ENCODE assay signal across 8 cellular contexts in the genomic region with DNA sequence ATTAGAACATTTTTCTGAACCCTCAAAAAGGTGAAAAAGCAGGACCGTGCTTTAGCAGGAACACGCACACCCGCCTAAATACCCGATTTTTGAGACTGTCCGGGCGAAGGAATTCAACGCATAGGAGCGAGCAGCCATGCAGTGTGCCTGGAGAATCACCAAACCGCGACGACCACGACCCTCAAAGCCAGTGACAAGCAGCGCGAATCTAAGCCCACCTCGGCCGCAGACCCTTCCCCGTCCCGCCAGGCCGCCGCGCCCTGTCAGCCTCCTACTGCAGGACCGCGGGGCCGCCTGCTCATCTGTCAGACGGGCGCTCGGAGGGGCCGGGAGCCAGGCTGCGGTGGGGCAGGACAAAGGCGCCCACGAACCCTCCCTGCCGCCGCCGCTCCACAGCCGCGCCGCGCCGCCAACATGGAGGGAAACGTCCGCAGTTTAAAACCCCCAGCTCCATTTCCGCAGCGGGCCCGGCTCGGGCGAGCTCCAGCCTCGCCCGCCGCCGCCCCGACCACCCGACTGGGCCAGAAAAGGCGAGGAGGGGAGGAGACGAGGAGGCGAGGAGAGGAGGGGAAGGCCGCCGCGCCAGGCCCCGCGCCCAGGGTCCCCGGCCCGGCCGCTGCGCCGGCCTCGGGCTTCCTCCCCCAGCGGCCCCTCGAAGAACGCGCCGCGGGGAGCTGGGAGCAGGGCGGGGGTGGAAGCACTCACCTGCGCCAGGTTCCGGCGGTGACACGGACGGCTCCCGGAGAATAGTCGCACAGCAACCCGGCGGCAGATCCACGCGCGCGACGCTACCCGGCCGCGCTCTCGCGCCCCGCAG. TPM values are rescaled to one million over a fixed set of nuclear protein-coding genes. Genes with fewer than 3 reads are reported as not detected.
DNase-seq lines count a peak whose midpoint lies in the region; ATAC-seq and TF ChIP-seq lines count a peak whose summit lies in the region.

Gene LBR (minus strand): TSS at position 790 of the 817 bp plus-strand sequence. CDS start 3,963 bp downstream, outside the sequence.

- H3K4me1 ChIP-seq in ovary (ENCODE audit: insufficient read depth): peaks cover 10% of the 10 kb centered on the region

- H3K4me3 Mint-ChIP-seq in IgD-negative memory B cell: peak within 1 kb of the TSS; percentile 94 to 98 (median 95)

- no peak for TF ChIP-seq POLR2A in ovary (IDR thresholded peaks at IDR 0.05)

- H3K36me3 ChIP-seq in GM06990 (ENCODE audit: control insufficient read depth, insufficient read depth, low read length) (peaks cover 2% of the 10 kb centered on the region), ovary (no peaks in the 10 kb centered on the region)

- intact Hi-C loops in Right ventricle myocardium inferior (cut with DNase I): no loop called here
- intact Hi-C loops in ovary (cut with DNase I): no loop called here

- no peaks in the 10 kb centered on the region for H3K27me3 Mint-ChIP-seq in IgD-negative memory B cell

- H3K27me3 ChIP-seq in GM06990 (replicated peaks; ENCODE audit: control insufficient read depth, insufficient read depth, low read length): no peaks in the 10 kb centered on the region
- H3K27me3 ChIP-seq in ovary: no peaks in the 10 kb centered on the region

- peaks cover 32 to 48% (median 48%) of the 10 kb centered on the region in 3 donors for H3K4me1 Mint-ChIP-seq in IgD-negative memory B cell

- no peaks in the 10 kb centered on the region for H3K36me3 Mint-ChIP-seq in IgD-negative memory B cell

- peak within 1 kb of the TSS; percentile 91 to 94 for H3K27ac ChIP-seq in ovary

- H3K4me3 ChIP-seq in GM06990 (replicated peaks; ENCODE audit: low read depth, low read length) (peak within 1 kb of the TSS; percentile 83), ovary (peak within 1 kb of the TSS; percentile 90)

- in situ Hi-C loops in GM13976 (cut with MboI; ENCODE audit: low sequenced_read_pairs, unreplicated experiment): no loop called here

- WGBS in ovary, 3 donors: 0 to 1% (median 0%) methylated on average over 79 to 93 of the region's 93 CpGs

- DNase-seq in GM06990 (ENCODE audit: extremely low read depth, insufficient read length) (no peak), activated gamma-delta T cell (lab: John Stamatoyannopoulos, UW) (peak; percentile 61), Right ventricle myocardium inferior (ENCODE audit: missing footprints) (peak; percentile 84), ovary (peak in 2 of 5 donors; percentile 60 to 70), GM13976 (ENCODE audit: low spot score) (no peak)
- no peak for DNase-seq in activated CD4-positive, CD25-positive, alpha-beta regulatory T cell treated with anti-CD3 and anti-CD28 coated beads, Interleukin-2, amount 50 U/mL, for 72 hours

- H3K9me3 Mint-ChIP-seq in IgD-negative memory B cell: no peaks in the 10 kb centered on the region

- H3K9me3 ChIP-seq in ovary: no peaks in the 10 kb centered on the region

- TF ChIP-seq CTCF in GM06990 (IDR thresholded peaks at IDR 0.05; ENCODE audit: insufficient read depth, low read length, poor library complexity, severe bottlenecking): no peak
- TF ChIP-seq CTCF in ovary (IDR thresholded peaks at IDR 0.05): peak in 1 of 3 donors; percentile 16
- TF ChIP-seq CTCF in GM13976 (IDR thresholded peaks at IDR 0.05; ENCODE audit: borderline replicate concordance, control extremely low read depth, extremely low read depth, insufficient read depth, missing control alignments): no peak

- peak within 1 kb of the TSS; percentile 90 to 97 (median 94) for H3K27ac Mint-ChIP-seq in IgD-negative memory B cell

- ATAC-seq in GM21576 (IDR thresholded peaks at IDR 0.05; ENCODE audit: unreplicated experiment) (peak; percentile 23), Right ventricle myocardium inferior (peak; percentile 46)

- no peak for TF ChIP-seq EP300 in ovary (IDR thresholded peaks at IDR 0.05)

RNA-seq across cellular contexts. Expression of gene LBR, which starts in this region (rescaled TPM):
- polyA plus RNA-seq in IgD-negative memory B cell: 82.2 TPM
- total RNA-seq in Right ventricle myocardium inferior: 19.0 TPM
- total RNA-seq in ovary: 10 to 100 TPM; 26.3 to 60.9 (median 48.6) TPM
- polyA plus RNA-seq in ovary: 10 to 100 TPM; 22.4 to 37.4 TPM

Comparison
In these comparisons a context has a peak if more than half of its experiments do, and no peak if none do; other contexts are left out.
1. DNase-seq: peak in activated gamma-delta T cell (single experiment) and Right ventricle myocardium inferior (single experiment); none in GM06990 (single experiment), GM13976 (single experiment) and activated CD4-positive, CD25-positive, alpha-beta regulatory T cell treated with anti-CD3 and anti-CD28 coated beads, Interleukin-2, amount 50 U/mL, for 72 hours (single experiment).